17 cellular contexts compared by ENCODE assay signal in the genomic region with DNA sequence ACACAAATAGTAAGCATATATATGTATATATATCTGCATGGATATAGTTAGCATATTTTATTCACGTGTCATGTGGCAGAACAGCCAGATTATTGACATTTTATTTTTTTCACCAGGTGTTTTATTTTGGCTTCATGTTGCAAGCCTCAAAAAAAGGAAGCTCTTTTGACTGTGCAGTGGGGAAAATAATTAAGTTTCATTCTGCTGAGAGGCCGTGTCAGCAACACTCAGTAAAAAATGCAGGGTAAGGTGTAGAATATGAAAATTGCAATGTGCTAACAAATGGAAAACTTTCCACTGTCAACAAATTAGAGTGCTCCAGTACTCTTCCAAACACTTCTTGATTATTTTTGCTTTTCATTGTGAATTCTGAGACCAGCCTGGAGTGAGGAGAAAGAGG.
"Had no signal": no experiment of that assay in that cellular context is flagged by ENCODE, and none has a peak within 500 bp of the region (broad histone marks: within the 10 kb centered on the region; RNA-seq: fewer than 3 reads in every experiment).

No MANE protein-coding gene starts in this region.

- H3K36me3 ChIP-seq: colonic mucosa, right atrium auricular region, stomach, thoracic aorta, transverse colon had no signal

- H3K4me1 ChIP-seq: colonic mucosa, right atrium auricular region, stomach, transverse colon had no signal

- H3K9me3 ChIP-seq: colonic mucosa, right atrium auricular region, stomach, thoracic aorta, transverse colon had no signal

- H3K27ac ChIP-seq: colonic mucosa, right atrium auricular region, stomach, thoracic aorta, transverse colon had no signal

- H3K4me3 ChIP-seq: colonic mucosa, right atrium auricular region, stomach, thoracic aorta, transverse colon had no signal

- H3K27me3 ChIP-seq: colonic mucosa, right atrium auricular region, stomach, transverse colon had no signal

- ATAC-seq: left colon; naive thymus-derived CD4-positive, alpha-beta T cell had no signal

- DNase-seq: colonic mucosa; effector CD4-positive, alpha-beta T cell; endodermal cell; foreskin melanocyte; head of caudate nucleus; hippocampal formation; left colon; naive thymus-derived CD4-positive, alpha-beta T cell; nephron progenitor cell; small intestine; stimulated activated CD4-positive, alpha-beta T cell treated with anti-CD3 and anti-CD28 coated beads, Interleukin-12 subunit alpha, Interleukin-12 subunit beta, amount 100 ng/mL, for 4 hours; stimulated activated naive CD4-positive, alpha-beta T cell; stomach; substantia nigra; transverse colon had no signal
